23 cellular contexts compared by ENCODE assay signal in genomic region chr11:67627394-67627787, GRCh38. TPM values are rescaled to one million over a fixed set of nuclear protein-coding genes. Genes with fewer than 3 reads are reported as not detected.
DNase-seq lines count a peak whose midpoint lies in the region; ATAC-seq and TF ChIP-seq lines count a peak whose summit lies in the region.
"Had no signal": no experiment of that assay in that cellular context is flagged by ENCODE, and none has a peak within 500 bp of the region (broad histone marks: within the 10 kb centered on the region; RNA-seq: fewer than 3 reads in every experiment).

No MANE protein-coding gene starts in this region.

- no peaks in the 10 kb centered on the region for H3K36me3 Mint-ChIP-seq in activated CD4-positive, alpha-beta T cell treated with anti-CD3 and anti-CD28 coated beads, Interleukin-2, amount 10 ng/mL, durations not matched to agents 24 days and 14 days (ENCODE audit: low read depth)

- CTCF ChIA-PET in RWPE1 (lab: Yijun Ruan, JAX): interaction anchor here (0.8 to 3.3 kb wide), 2 partner anchors 13 to 87 kb away, joined by 3 to 15 read pairs; no protein-coding TSS in a partner anchor

- no peak for TF ChIP-seq EP300 in ovary (IDR thresholded peaks at IDR 0.05)

- no peak for TF ChIP-seq POLR2A in ovary (IDR thresholded peaks at IDR 0.05)

- H3K4me1 ChIP-seq in ovary (ENCODE audit: insufficient read depth): peaks cover 5% of the 10 kb centered on the region
- H3K4me1 ChIP-seq: BE2C had no signal

- WGBS in ovary, 3 donors: 69 to 83% (median 72%) methylated on average over 6 of the region's 6 CpGs

- TF ChIP-seq CTCF in RWPE1 (conservative IDR thresholded peaks at IDR 0.05; ENCODE audit: low read depth): no peak
- no peak for TF ChIP-seq CTCF in ovary (IDR thresholded peaks at IDR 0.05)

- H3K27ac Mint-ChIP-seq in activated CD4-positive, alpha-beta T cell treated with anti-CD3 and anti-CD28 coated beads, Interleukin-2, amount 10 ng/mL, durations not matched to agents 24 days and 14 days: peak overlapping the region; percentile 29
- H3K27ac Mint-ChIP-seq: dendritic cell treated with granulocyte-macrophage colony-stimulating factor and Interleukin-4, amounts not matched to agents 40 ng/mL and 50 ng/mL, for 4 days; HFFc6; T-helper 17 cell had no signal

- no peak overlapping the region for H3K4me3 Mint-ChIP-seq in activated CD4-positive, alpha-beta T cell treated with anti-CD3 and anti-CD28 coated beads, Interleukin-2, amount 10 ng/mL, durations not matched to agents 24 days and 14 days
- H3K4me3 Mint-ChIP-seq: activated naive CD4-positive, alpha-beta T cell treated with anti-CD3 and anti-CD28 coated beads, Interleukin-2, amount 10 ng/mL, durations not matched to agents 7 days and 5 days; dendritic cell treated with granulocyte-macrophage colony-stimulating factor and Interleukin-4, amounts not matched to agents 40 ng/mL and 50 ng/mL, for 4 days; HFFc6; T-helper 17 cell had no signal

- no peaks in the 10 kb centered on the region for H3K9me3 ChIP-seq in ovary
- H3K9me3 ChIP-seq: BE2C, left lung, tibial artery had no signal

- ATAC-seq in left ventricle myocardium superior: no peak
- ATAC-seq: left lung, T-helper 17 cell had no signal

- H3K9me3 Mint-ChIP-seq in activated CD4-positive, alpha-beta T cell treated with anti-CD3 and anti-CD28 coated beads, Interleukin-2, amount 10 ng/mL, durations not matched to agents 24 days and 14 days: no peaks in the 10 kb centered on the region
- H3K9me3 Mint-ChIP-seq: activated naive CD4-positive, alpha-beta T cell treated with anti-CD3 and anti-CD28 coated beads, Interleukin-2, amount 10 ng/mL, durations not matched to agents 7 days and 5 days; dendritic cell treated with granulocyte-macrophage colony-stimulating factor and Interleukin-4, amounts not matched to agents 40 ng/mL and 50 ng/mL, for 4 days; HFFc6 had no signal

- POLR2A ChIA-PET in RWPE1 (lab: Yijun Ruan, JAX; ENCODE audit: low non-redundant PET): no interaction called here

- no peak for DNase-seq in activated CD4-positive, alpha-beta T cell treated with anti-CD3 and anti-CD28 coated beads, Interleukin-2, amount 10 ng/mL, durations not matched to agents 24 days and 14 days
- no peak for DNase-seq in activated CD4-positive, alpha-beta T cell treated with anti-CD3 and anti-CD28 coated beads, Interleukin-2, amount 50 U/mL, for 4 hours
- no peak for DNase-seq in RWPE1 (ENCODE audit: low spot score)
- peak; percentile 29 for DNase-seq in left ventricle myocardium superior
- DNase-seq in ovary: peak in 3 of 5 donors; percentile 17 to 35 (median 21)
- no peak for DNase-seq in T1000 (lab: John Stamatoyannopoulos, UW)
- no peak for DNase-seq in NCI-H226
- DNase-seq in NCI-H748 treated with DMSO at 0.1 percent for 48 hours (lab: John Stamatoyannopoulos, UW): no peak
- DNase-seq: activated CD8-positive, alpha-beta memory T cell treated with anti-CD3 and anti-CD28 coated beads, Interleukin-2, amount 50 U/mL, for 48 hours; activated naive CD4-positive, alpha-beta T cell treated with anti-CD3 and anti-CD28 coated beads, Interleukin-2, amount 10 ng/mL, durations not matched to agents 7 days and 5 days; BE2C; foreskin fibroblast; GF-D8; HFFc6; Karpas-422; NCI-H1048; NCI-H2029 treated with DMSO at 0.1 percent for 48 hours; NCI-H510A treated with DMSO at 0.1 percent for 48 hours; T-helper 17 cell; tibial artery had no signal

- no peak overlapping the region for H3K4me3 ChIP-seq in ovary
- H3K4me3 ChIP-seq: left lung, tibial artery had no signal

- intact Hi-C loops in activated CD4-positive, alpha-beta T cell treated with anti-CD3 and anti-CD28 coated beads, Interleukin-2, amount 10 ng/mL, durations not matched to agents 24 days and 14 days (cut with micrococcal nuclease): no loop called here
- intact Hi-C loops in left ventricle myocardium superior (cut with micrococcal nuclease): no loop called here
- intact Hi-C loops in ovary (cut with DNase I): no loop called here

- no peaks in the 10 kb centered on the region for H3K36me3 ChIP-seq in ovary
- H3K36me3 ChIP-seq: BE2C, left lung, tibial artery had no signal

- no peaks in the 10 kb centered on the region for H3K27me3 Mint-ChIP-seq in activated CD4-positive, alpha-beta T cell treated with anti-CD3 and anti-CD28 coated beads, Interleukin-2, amount 10 ng/mL, durations not matched to agents 24 days and 14 days
- H3K27me3 Mint-ChIP-seq: T-helper 17 cell had no signal

- H3K27me3 ChIP-seq in ovary: no peaks in the 10 kb centered on the region
- H3K27me3 ChIP-seq: BE2C, left lung, tibial artery had no signal

- peak overlapping the region; percentile 88 for H3K27ac ChIP-seq in RWPE1
- no peak overlapping the region for H3K27ac ChIP-seq in ovary
- H3K27ac ChIP-seq: left lung, tibial artery had no signal

- peaks cover 15% of the 10 kb centered on the region for H3K4me1 Mint-ChIP-seq in activated CD4-positive, alpha-beta T cell treated with anti-CD3 and anti-CD28 coated beads, Interleukin-2, amount 10 ng/mL, durations not matched to agents 24 days and 14 days

RNA-seq across cellular contexts. Expression of gene NUDT8, which starts 2.3 kb away (rescaled TPM):
- total RNA-seq in activated CD4-positive, alpha-beta T cell treated with anti-CD3 and anti-CD28 coated beads, Interleukin-2, amount 10 ng/mL, durations not matched to agents 24 days and 14 days: 22.2 and 22.6 TPM in 2 replicates
- total RNA-seq in left ventricle myocardium superior (106 TPM), ovary (10 to 100 TPM in 1 of 7 donors, 1 to 10 TPM in 6; 5.0 to 10.5 (median 8.1) TPM)
- polyA plus RNA-seq in ovary: 1 to 10 TPM in 1 of 2 donors, not detected in 1; 5.7 TPM

RNA-seq across cellular contexts. Expression of gene TBX10, which starts 12.2 kb away (rescaled TPM):
- not detected in 2 replicates for total RNA-seq in activated CD4-positive, alpha-beta T cell treated with anti-CD3 and anti-CD28 coated beads, Interleukin-2, amount 10 ng/mL, durations not matched to agents 24 days and 14 days
- total RNA-seq in left ventricle myocardium superior: 0.37 TPM
- not detected for total RNA-seq in ovary
- not detected for polyA plus RNA-seq in ovary
- total RNA-seq: A172, HFFc6, left lung, T-helper 17 cell had no signal

RNA-seq across cellular contexts. Expression of gene NDUFV1, which starts 20.7 kb away (rescaled TPM):
- 304 and 321 TPM in 2 replicates for total RNA-seq in activated CD4-positive, alpha-beta T cell treated with anti-CD3 and anti-CD28 coated beads, Interleukin-2, amount 10 ng/mL, durations not matched to agents 24 days and 14 days
- total RNA-seq in left ventricle myocardium superior (768 TPM), ovary (100 to 1,000 TPM; 143 to 184 (median 169) TPM)
- 100 to 1,000 TPM in 1 of 2 donors, 10 to 100 TPM in 1; 47.7 to 133 TPM for polyA plus RNA-seq in ovary

RNA-seq across cellular contexts. Expression of gene ACY3, which starts 23.1 kb away (rescaled TPM):
- 0.14 TPM in 1 of 2 replicates, not detected in the other for total RNA-seq in activated CD4-positive, alpha-beta T cell treated with anti-CD3 and anti-CD28 coated beads, Interleukin-2, amount 10 ng/mL, durations not matched to agents 24 days and 14 days
- not detected for total RNA-seq in left ventricle myocardium superior
- under 1 TPM in 2 of 7 donors, not detected in 5; 0.24 to 0.25 TPM for total RNA-seq in ovary
- under 1 TPM in 1 of 2 donors, not detected in 1; 0.07 TPM for polyA plus RNA-seq in ovary
- total RNA-seq: HFFc6 had no signal

RNA-seq across cellular contexts. Expression of gene GSTP1, which starts 43.8 kb away (rescaled TPM):
- 305 and 312 TPM in 2 replicates for total RNA-seq in activated CD4-positive, alpha-beta T cell treated with anti-CD3 and anti-CD28 coated beads, Interleukin-2, amount 10 ng/mL, durations not matched to agents 24 days and 14 days
- total RNA-seq in left ventricle myocardium superior (360 TPM), ovary (1,000 to 10,000 TPM in 1 of 7 donors, 100 to 1,000 TPM in 6; 358 to 1,321 (median 474) TPM)
- polyA plus RNA-seq in ovary: 100 to 1,000 TPM; 189 to 444 TPM

Comparison
In these comparisons a context has a peak if more than half of its experiments do, and no peak if none do; other contexts are left out.
1. DNase-seq: peak in left ventricle myocardium superior (single experiment) and ovary (3 of 5); none in activated CD4-positive, alpha-beta T cell treated with anti-CD3 and anti-CD28 coated beads, Interleukin-2, amount 10 ng/mL, durations not matched to agents 24 days and 14 days (single experiment), activated CD4-positive, alpha-beta T cell treated with anti-CD3 and anti-CD28 coated beads, Interleukin-2, amount 50 U/mL, for 4 hours (0 of 2), RWPE1 (single experiment), T1000 (single experiment), NCI-H226 (single experiment) and NCI-H748 treated with DMSO at 0.1 percent for 48 hours (single experiment).